26 cellular contexts compared by ENCODE assay signal in genomic region chr3:133277813-133278212, GRCh38.
DNase-seq lines count a peak whose midpoint lies in the region; ATAC-seq and TF ChIP-seq lines count a peak whose summit lies in the region.
"Had no signal": no experiment of that assay in that cellular context is flagged by ENCODE, and none has a peak within 500 bp of the region (broad histone marks: within the 10 kb centered on the region; RNA-seq: fewer than 3 reads in every experiment).

No MANE protein-coding gene starts in this region.

- no peak overlapping the region for H3K4me2 ChIP-seq in mammary epithelial cell (ENCODE audit: insufficient read depth, low read depth, low read length)
- H3K4me2 ChIP-seq: GM23338, hepatocyte had no signal

- in situ Hi-C loops in mammary epithelial cell (cut with MboI; ENCODE audit: low sequenced_read_pairs in 2 of 2) (no loop called here), ACHN (cut with HindIII; ENCODE audit: low pct_ligation_motif_present, low pct_unique_long_range_greater_than_20kb, low sequenced_read_pairs) (no loop called here)

- no peaks in the 10 kb centered on the region for H3K9me3 ChIP-seq in mammary epithelial cell (replicated peaks; ENCODE audit: insufficient read depth, low read length)
- H3K9me3 ChIP-seq: BE2C, stomach had no signal

- intact Hi-C loops in MCF 10A (cut with micrococcal nuclease) (no loop called here), mammary epithelial cell (cut with micrococcal nuclease) (no loop called here), natural killer cell (cut with micrococcal nuclease) (no loop called here)

- H3K9me3 Mint-ChIP-seq in MCF 10A (ENCODE audit: unreplicated experiment) (no peaks in the 10 kb centered on the region), natural killer cell (no peaks in the 10 kb centered on the region)
- no peaks in the 10 kb centered on the region for H3K9me3 Mint-ChIP-seq in T-helper 2 cell treated with Interferon-gamma antibody and Interleukin-4, amounts not matched to agents 5 μg/mL and 100 μg/mL, for 36 hours
- H3K9me3 Mint-ChIP-seq: GM23338; nephron progenitor cell; T-helper 1 cell treated with Interleukin-12 subunit alpha and Interleukin-12 subunit beta and Interleukin-4 antibody, amounts not matched to agents 30 μg/mL and 1 μg/mL, for 36 hours had no signal

- H4K20me1 ChIP-seq in mammary epithelial cell (ENCODE audit: insufficient read depth, low read length) = no peaks in the 10 kb centered on the region

- no peak overlapping the region for H3K4me3 Mint-ChIP-seq in MCF 10A (ENCODE audit: unreplicated experiment)
- H3K4me3 Mint-ChIP-seq in T-helper 2 cell treated with Interferon-gamma antibody and Interleukin-4, amounts not matched to agents 5 μg/mL and 100 μg/mL, for 36 hours = no peak overlapping the region
- no peak overlapping the region for H3K4me3 Mint-ChIP-seq in natural killer cell
- H3K4me3 Mint-ChIP-seq: activated CD8-positive, alpha-beta T cell treated with anti-CD3 and anti-CD28 coated beads, Interleukin-2, amount 10 ng/mL, durations not matched to agents 7 days and 5 days; GM23338; nephron progenitor cell; T-helper 1 cell treated with Interleukin-12 subunit alpha and Interleukin-12 subunit beta and Interleukin-4 antibody, amounts not matched to agents 30 μg/mL and 1 μg/mL, for 36 hours had no signal

- H3K27ac Mint-ChIP-seq in MCF 10A (ENCODE audit: low read depth, unreplicated experiment) (no peak overlapping the region), natural killer cell (no peak overlapping the region)
- no peak overlapping the region for H3K27ac Mint-ChIP-seq in T-helper 2 cell treated with Interferon-gamma antibody and Interleukin-4, amounts not matched to agents 5 μg/mL and 100 μg/mL, for 36 hours
- H3K27ac Mint-ChIP-seq: activated CD8-positive, alpha-beta T cell treated with anti-CD3 and anti-CD28 coated beads, Interleukin-2, amount 10 ng/mL, durations not matched to agents 7 days and 5 days; GM23338; nephron progenitor cell; T-helper 1 cell treated with Interleukin-12 subunit alpha and Interleukin-12 subunit beta and Interleukin-4 antibody, amounts not matched to agents 30 μg/mL and 1 μg/mL, for 36 hours had no signal

- WGBS in mammary epithelial cell (ENCODE audit: low coverage, missing lambda C conversion rate) = 100% methylated on average over 2 of the region's 2 CpGs

- POLR2A ChIA-PET in MCF 10A (lab: Yijun Ruan, JAX) = no interaction called here

- ATAC-seq in left lobe of liver (no peak), natural killer cell (no peak)
- ATAC-seq: activated CD8-positive, alpha-beta T cell treated with anti-CD3 and anti-CD28 coated beads, Interleukin-2, amount 10 ng/mL, durations not matched to agents 7 days and 5 days; GM23338; Panc1; sciatic nerve had no signal

- H3K27me3 Mint-ChIP-seq in MCF 10A (ENCODE audit: insufficient read depth, unreplicated experiment) (peaks cover 8% of the 10 kb centered on the region), natural killer cell (ENCODE audit: low read depth in 2 of 2) (peaks cover 0 to 3% of the 10 kb centered on the region in 2 donors)
- H3K27me3 Mint-ChIP-seq in T-helper 2 cell treated with Interferon-gamma antibody and Interleukin-4, amounts not matched to agents 5 μg/mL and 100 μg/mL, for 36 hours (ENCODE audit: low read depth) = peaks cover 3% of the 10 kb centered on the region

- H3K4me1 ChIP-seq in mammary epithelial cell (ENCODE audit: insufficient read depth, low read length) = no peaks in the 10 kb centered on the region
- H3K4me1 ChIP-seq: parathyroid adenoma, stomach had no signal

- H3K79me2 ChIP-seq in mammary epithelial cell (ENCODE audit: insufficient read depth, low read length) = no peaks in the 10 kb centered on the region
- H3K79me2 ChIP-seq: hepatocyte, parathyroid adenoma had no signal

- H3K36me3 Mint-ChIP-seq in MCF 10A (ENCODE audit: insufficient read depth, unreplicated experiment) (no peaks in the 10 kb centered on the region), natural killer cell (no peaks in the 10 kb centered on the region)
- no peaks in the 10 kb centered on the region for H3K36me3 Mint-ChIP-seq in T-helper 2 cell treated with Interferon-gamma antibody and Interleukin-4, amounts not matched to agents 5 μg/mL and 100 μg/mL, for 36 hours (ENCODE audit: low read depth)

- H2AFZ ChIP-seq in mammary epithelial cell (ENCODE audit: low read depth, low read length) = no peak overlapping the region
- H2AFZ ChIP-seq: GM23338, hepatocyte, parathyroid adenoma had no signal

- peaks cover 3% of the 10 kb centered on the region for H3K27me3 ChIP-seq in mammary epithelial cell (ENCODE audit: insufficient read depth, low read length)
- H3K27me3 ChIP-seq: BE2C, hepatocyte, stomach had no signal

- DNase-seq in MCF 10A (ENCODE audit: unreplicated experiment) (peak; percentile 33), mammary epithelial cell (no peak), cardiac fibroblast (ENCODE audit: low read depth in 2 of 2) (peak; percentile 28 to 58), globus pallidus (ENCODE audit: low spot score) (peak; percentile 6), left lobe of liver (ENCODE audit: low spot score) (no peak), ACHN (no peak), natural killer cell (no peak)
- no peak for DNase-seq in T-helper 2 cell treated with Interferon-gamma antibody and Interleukin-4, amounts not matched to agents 5 μg/mL and 100 μg/mL, for 36 hours (ENCODE audit: low spot score)
- DNase-seq: activated CD8-positive, alpha-beta T cell treated with anti-CD3 and anti-CD28 coated beads, Interleukin-2, amount 10 ng/mL, durations not matched to agents 7 days and 5 days; activated gamma-delta T cell treated with Interleukin-2 at 50 U/mL for 16 hours; BE2C; caudate nucleus; foreskin melanocyte; GDM1; KG1; NCI-H510A treated with DMSO at 0.1 percent for 48 hours; nephron progenitor cell; stomach; trophoblast cell had no signal

- H3K4me1 Mint-ChIP-seq in MCF 10A (ENCODE audit: insufficient read depth, unreplicated experiment) (no peaks in the 10 kb centered on the region), natural killer cell (no peaks in the 10 kb centered on the region)
- no peaks in the 10 kb centered on the region for H3K4me1 Mint-ChIP-seq in T-helper 2 cell treated with Interferon-gamma antibody and Interleukin-4, amounts not matched to agents 5 μg/mL and 100 μg/mL, for 36 hours (ENCODE audit: low read depth)

- H3K4me3 ChIP-seq in mammary epithelial cell (replicated peaks in 1 of 3; ENCODE audit: insufficient read depth in 1 of 3, low read depth in 2 of 3, low read length in 3 of 3) (no peak overlapping the region), cardiac fibroblast (replicated peaks in 1 of 2; ENCODE audit: low read depth in 2 of 2, low read length in 2 of 2) (no peak overlapping the region)
- H3K4me3 ChIP-seq: GM23338, hepatocyte, stomach had no signal

- no peak overlapping the region for H3K27ac ChIP-seq in mammary epithelial cell (ENCODE audit: insufficient read depth, low read depth, low read length)
- H3K27ac ChIP-seq: 22Rv1, hepatocyte, parathyroid adenoma, stomach had no signal

- TF ChIP-seq CTCF in MCF 10A (IDR thresholded peaks at IDR 0.05; ENCODE audit: unreplicated experiment) = no peak
- TF ChIP-seq CTCF in mammary epithelial cell (conservative IDR thresholded peaks at IDR 0.05 in 1 of 2, IDR thresholded peaks at IDR 0.05 in 1 of 2; ENCODE audit: extremely low read depth in 1 of 2, insufficient read depth in 1 of 2, low read depth in 1 of 2, low read length in 2 of 2) = no peak
- TF ChIP-seq CTCF in cardiac fibroblast (IDR thresholded peaks at IDR 0.05; ENCODE audit: low read depth, low read length) = no peak
- TF ChIP-seq CTCF in natural killer cell (IDR thresholded peaks at IDR 0.05) = no peak

- CTCF ChIA-PET in MCF 10A (lab: Yijun Ruan, JAX) = interaction anchor here (0.6 kb wide), 1 partner anchor 41 kb away, joined by 6 read pairs; no protein-coding TSS in a partner anchor
- CTCF ChIA-PET in mammary epithelial cell (lab: Charles Lee; ENCODE audit: low non-redundant PET) = no interaction called here

- dilution Hi-C loops in mammary epithelial cell (cut with HindIII; ENCODE audit: low sequenced_read_pairs) = no loop called here

- BruUV-seq in MCF 10A (replicated peaks; lab: Mats Ljungman, UMichigan) (no TSS peak), mammary epithelial cell (replicated peaks; lab: Mats Ljungman, UMichigan) (no TSS peak)

- H3K9ac ChIP-seq in mammary epithelial cell (ENCODE audit: insufficient read depth, low read length) = no peak overlapping the region
- H3K9ac ChIP-seq: parathyroid adenoma had no signal

- H3K36me3 ChIP-seq in mammary epithelial cell (ENCODE audit: insufficient read depth, low read length) = no peaks in the 10 kb centered on the region
- H3K36me3 ChIP-seq: BE2C, stomach had no signal

Comparison
In these comparisons a context has a peak if more than half of its experiments do, and no peak if none do; other contexts are left out.
1. DNase-seq: peak in MCF 10A (single experiment), cardiac fibroblast (2 of 2) and globus pallidus (single experiment); none in mammary epithelial cell (single experiment), left lobe of liver (single experiment), ACHN (single experiment), T-helper 2 cell treated with Interferon-gamma antibody and Interleukin-4, amounts not matched to agents 5 μg/mL and 100 μg/mL, for 36 hours (single experiment) and natural killer cell (single experiment).